ENCODE assay signal across 19 cellular contexts in genomic region chr9:13933268-13933656, GRCh38.
DNase-seq lines count a peak whose midpoint lies in the region; ATAC-seq, FAIRE-seq and TF ChIP-seq lines count a peak whose summit lies in the region.
"Had no signal": no experiment of that assay in that cellular context is flagged by ENCODE, and none has a peak within 500 bp of the region (broad histone marks: within the 10 kb centered on the region; RNA-seq: fewer than 3 reads in every experiment).

No MANE protein-coding gene starts in this region.

- no peak for TF ChIP-seq POLR2A in A549 (IDR thresholded peaks at IDR 0.05; ENCODE audit: low read length)

- POLR2A ChIA-PET in A549 (lab: Yijun Ruan, JAX): no interaction called here
- POLR2A ChIA-PET in CD8-positive, alpha-beta T cell (lab: Charles Lee): no interaction called here

- intact Hi-C loops in Right ventricle myocardium inferior (cut with DNase I) (loop anchor here (10.0 kb wide), 1 partner anchor 488 kb away; no protein-coding TSS in a partner anchor), left cardiac atrium (cut with DNase I) (no loop called here)
- intact Hi-C loops in CD8-positive, alpha-beta T cell (cut with DNase I, micrococcal nuclease): no loop called here

- H3K4me3 ChIP-seq in A549: no peak overlapping the region
- no peak overlapping the region for H3K4me3 ChIP-seq in CD8-positive, alpha-beta T cell (ENCODE audit: low read depth, low read length)
- H3K4me3 ChIP-seq: GM23338 had no signal

- DNase-seq in Right ventricle myocardium inferior (ENCODE audit: missing footprints) (no peak), left cardiac atrium (no peak), A549 (ENCODE audit: low read depth in 1 of 2, low spot score in 1 of 2) (no peak), glutamatergic neuron (no peak), NCI-H146 (lab: John Stamatoyannopoulos, UW) (no peak)
- no peak for DNase-seq in CD8-positive, alpha-beta T cell
- DNase-seq: 8988T; C1 segment of cervical spinal cord; Caco-2; CD4-positive, alpha-beta memory T cell; DMS153; DND-41; H9 had no signal

- TF ChIP-seq EP300 in A549 (IDR thresholded peaks at IDR 0.05): no peak

- H3K9me3 Mint-ChIP-seq in glutamatergic neuron (ENCODE audit: unreplicated experiment) (peaks cover 1% of the 10 kb centered on the region), nephron (no peaks in the 10 kb centered on the region)
- H3K9me3 Mint-ChIP-seq in CD8-positive, alpha-beta T cell: peaks cover 5% of the 10 kb centered on the region
- H3K9me3 Mint-ChIP-seq: GM23338, H9 had no signal

- H3K27me3 Mint-ChIP-seq in glutamatergic neuron (ENCODE audit: unreplicated experiment): peaks cover 5% of the 10 kb centered on the region
- H3K27me3 Mint-ChIP-seq in nephron (ENCODE audit: low read depth): no peaks in the 10 kb centered on the region
- no peaks in the 10 kb centered on the region for H3K27me3 Mint-ChIP-seq in CD8-positive, alpha-beta T cell (ENCODE audit: low read depth)
- H3K27me3 Mint-ChIP-seq: CD4-positive, alpha-beta memory T cell had no signal

- no peak overlapping the region for H3K4me3 Mint-ChIP-seq in glutamatergic neuron (ENCODE audit: unreplicated experiment)
- H3K4me3 Mint-ChIP-seq in nephron: no peak overlapping the region
- H3K4me3 Mint-ChIP-seq in CD8-positive, alpha-beta T cell: no peak overlapping the region
- H3K4me3 Mint-ChIP-seq: CD4-positive, alpha-beta memory T cell; GM23338; H9 had no signal

- H3K4me2 ChIP-seq in A549: no peak overlapping the region
- H3K4me2 ChIP-seq: GM23338 had no signal

- H3K36me3 Mint-ChIP-seq in glutamatergic neuron (ENCODE audit: unreplicated experiment) (no peaks in the 10 kb centered on the region), nephron (ENCODE audit: low read depth) (no peaks in the 10 kb centered on the region)
- H3K36me3 Mint-ChIP-seq in CD8-positive, alpha-beta T cell: no peaks in the 10 kb centered on the region
- H3K36me3 Mint-ChIP-seq: CD4-positive, alpha-beta memory T cell had no signal

- no peak overlapping the region for H3K27ac ChIP-seq in A549
- H3K27ac ChIP-seq in CD8-positive, alpha-beta T cell (ENCODE audit: low read depth, low read length): no peak overlapping the region

- H3K36me3 ChIP-seq in CD8-positive, alpha-beta T cell (ENCODE audit: insufficient read depth, low read length): no peaks in the 10 kb centered on the region

- WGBS in A549 (ENCODE audit: missing lambda C conversion rate): 58% methylated on average over 1 of the region's 1 CpG

- no peaks in the 10 kb centered on the region for H3K4me1 ChIP-seq in A549
- H3K4me1 ChIP-seq in CD8-positive, alpha-beta T cell (ENCODE audit: insufficient read depth, low read length): no peaks in the 10 kb centered on the region
- H3K4me1 ChIP-seq: Caco-2 had no signal

- no peak for FAIRE-seq in A549 (lab: Jason Lieb, UNC)
- FAIRE-seq: G401.6, GM12892, GM19239 had no signal

- CTCF ChIA-PET in A549 (lab: Yijun Ruan, JAX): interaction anchor here (1.9 kb wide), 1 partner anchor 18 kb away, joined by 4 read pairs; no protein-coding TSS in a partner anchor
- CTCF ChIA-PET in CD8-positive, alpha-beta T cell (lab: Charles Lee): no interaction called here

- H3K9me3 ChIP-seq in A549: no peaks in the 10 kb centered on the region
- no peaks in the 10 kb centered on the region for H3K9me3 ChIP-seq in CD8-positive, alpha-beta T cell (ENCODE audit: low read length)
- H3K9me3 ChIP-seq: Caco-2 had no signal

- H3K27ac Mint-ChIP-seq in glutamatergic neuron (ENCODE audit: unreplicated experiment): peak overlapping the region; percentile 4
- peak overlapping the region; percentile 71 to 95 (median 91) for H3K27ac Mint-ChIP-seq in nephron
- H3K27ac Mint-ChIP-seq in CD8-positive, alpha-beta T cell: no peak overlapping the region
- H3K27ac Mint-ChIP-seq: CD4-positive, alpha-beta memory T cell; GM23338; H9 had no signal

- peak; percentile 47 for ATAC-seq in Right ventricle myocardium inferior
- no peak for ATAC-seq in left cardiac atrium
- no peak for ATAC-seq in A549
- no peak for ATAC-seq in CD8-positive, alpha-beta T cell
- ATAC-seq: GM23338, HCT116 had no signal

- TF ChIP-seq CTCF in A549 (IDR thresholded peaks at IDR 0.05) (no peak), glutamatergic neuron (IDR thresholded peaks at IDR 0.05; ENCODE audit: partially characterized antibody, unreplicated experiment) (no peak), nephron (IDR thresholded peaks at IDR 0.05; ENCODE audit: unreplicated experiment in 3 of 3) (no peak)
- no peak for TF ChIP-seq CTCF in CD8-positive, alpha-beta T cell (IDR thresholded peaks at IDR 0.05)

- H3K27me3 ChIP-seq in CD8-positive, alpha-beta T cell (ENCODE audit: insufficient read depth, low read length): no peaks in the 10 kb centered on the region

- no peak for TF ChIP-seq RAD21 in A549 (conservative IDR thresholded peaks at IDR 0.05 in 1 of 2, IDR thresholded peaks at IDR 0.05 in 1 of 2)

- H3K4me1 Mint-ChIP-seq in glutamatergic neuron (ENCODE audit: low read depth, unreplicated experiment): peaks cover 9% of the 10 kb centered on the region
- H3K4me1 Mint-ChIP-seq in nephron: peaks cover 43% of the 10 kb centered on the region
- H3K4me1 Mint-ChIP-seq in CD8-positive, alpha-beta T cell (ENCODE audit: low read depth): no peaks in the 10 kb centered on the region
- H3K4me1 Mint-ChIP-seq: CD4-positive, alpha-beta memory T cell had no signal

TF ChIP-seq in A549, 52 proteins besides CTCF, POLR2A, EP300 and RAD21:
- TF ChIP-seq E2F6 (IDR thresholded peaks at IDR 0.05; ENCODE audit: borderline replicate concordance, low read depth) (no peak), JUNB (IDR thresholded peaks at IDR 0.05) (no peak), NFE2L2 (conservative IDR thresholded peaks at IDR 0.05; ENCODE audit: low read length) (0 out of 2 replicates have a peak, but pooled peaks have one; percentile 27)
